In the genomic region with DNA sequence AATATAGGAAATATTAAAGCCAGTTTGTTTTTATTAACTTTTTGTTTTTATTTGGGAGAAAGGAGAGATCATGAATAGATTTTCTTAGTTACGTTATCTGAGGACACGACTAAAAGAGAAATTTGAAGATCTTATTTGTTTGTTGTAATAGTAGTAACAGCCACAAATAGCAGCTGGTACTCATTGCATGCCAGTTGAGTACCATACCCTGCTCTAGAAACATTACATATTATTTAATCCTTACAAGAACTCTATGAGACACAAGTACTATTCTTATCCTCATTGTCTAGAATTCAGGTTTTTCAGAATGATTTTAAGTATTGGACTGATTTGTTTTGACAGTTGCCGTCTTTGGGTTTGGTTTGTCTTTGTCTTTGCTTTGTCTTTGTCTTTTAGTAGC, we compare ENCODE assay signal across 18 cellular contexts. TPM values are rescaled to one million over a fixed set of nuclear protein-coding genes. Genes with fewer than 3 reads are reported as not detected.
DNase-seq lines count a peak whose midpoint lies in the region; ATAC-seq, FAIRE-seq and TF ChIP-seq lines count a peak whose summit lies in the region.
"Had no signal": no experiment of that assay in that cellular context is flagged by ENCODE, and none has a peak within 500 bp of the region (broad histone marks: within the 10 kb centered on the region; RNA-seq: fewer than 3 reads in every experiment).

No MANE protein-coding gene starts in this region.

- H3K9ac ChIP-seq in OCI-LY3 (ENCODE audit: low read length) (no peak overlapping the region), mesenchymal stem cell (ENCODE audit: low read length) (peak overlapping the region; percentile 14)

- no TSS peak for BruUV-seq in A673 (replicated peaks; lab: Mats Ljungman, UMichigan)

- H2BK15ac ChIP-seq in mesenchymal stem cell (ENCODE audit: low read depth, poor library complexity, severe bottlenecking) = no peak overlapping the region

- no peak overlapping the region for H3K23ac ChIP-seq in mesenchymal stem cell (ENCODE audit: low read length in 2 of 2)

- H3K4me1 ChIP-seq in A673 (ENCODE audit: insufficient read depth, low read length, poor library complexity, severe bottlenecking) (peaks cover 18% of the 10 kb centered on the region), OCI-LY3 (ENCODE audit: low read length) (peaks cover 41% of the 10 kb centered on the region), mesenchymal stem cell (ENCODE audit: control insufficient read depth, insufficient read depth, low read depth, low read length) (no peaks in the 10 kb centered on the region)
- H3K4me1 ChIP-seq: SJCRH30 had no signal

- H3K79me1 ChIP-seq in mesenchymal stem cell (replicated peaks; ENCODE audit: low read length, poor library complexity, severe bottlenecking) = peaks cover 5% of the 10 kb centered on the region

- H3K4me2 ChIP-seq in OCI-LY3 (ENCODE audit: low read length) (peak overlapping the region; percentile 35; the same call in 1 of the 2 replicates), mesenchymal stem cell (ENCODE audit: low read length, poor library complexity, severe bottlenecking) (no peak overlapping the region)
- H3K4me2 ChIP-seq: A549 had no signal

- H2BK120ac ChIP-seq in mesenchymal stem cell (ENCODE audit: low read depth, low read length) = no peak overlapping the region

- H3K4me3 ChIP-seq in A673 (ENCODE audit: low read depth, low read length, poor library complexity, severe bottlenecking) (no peak overlapping the region), OCI-LY3 (ENCODE audit: low read length) (no peak overlapping the region), mesenchymal stem cell (ENCODE audit: insufficient read depth in 1 of 2, low read depth in 1 of 2, low read length in 2 of 2) (no peak overlapping the region)
- H3K4me3 ChIP-seq: A549, SJCRH30 had no signal

- H3K4me1 Mint-ChIP-seq in stimulated activated effector memory CD8-positive, alpha-beta T cell treated with anti-CD3 and anti-CD28 coated beads, Interleukin-12 subunit alpha, Interleukin-12 subunit beta, amount 100 ng/mL, for 72 hours = no peaks in the 10 kb centered on the region

- H4K91ac ChIP-seq in mesenchymal stem cell (ENCODE audit: low read length) = no peak overlapping the region

- intact Hi-C loops in A673 (cut with micrococcal nuclease; ENCODE audit: unreplicated experiment) = no loop called here

- CTCF ChIA-PET in A673 (lab: Charles Lee) = no interaction called here

- POLR2A ChIA-PET in A673 (lab: Charles Lee; ENCODE audit: low non-redundant PET) = no interaction called here

- no peaks in the 10 kb centered on the region for H3K36me3 ChIP-seq in A673 (ENCODE audit: insufficient read depth, low read length, poor library complexity, severe bottlenecking)
- H3K36me3 ChIP-seq in OCI-LY3 (replicated peaks; ENCODE audit: low read depth, low read length) = peaks cover 7% of the 10 kb centered on the region
- peaks cover 0 to 99% of the 10 kb centered on the region in 2 experiments for H3K36me3 ChIP-seq in mesenchymal stem cell (ENCODE audit: control insufficient read depth in 1 of 2, insufficient read depth in 2 of 2, low read depth in 1 of 2, low read length in 2 of 2)

- H3K9me3 ChIP-seq in A673 (ENCODE audit: low read depth, low read length, poor library complexity, severe bottlenecking) (no peaks in the 10 kb centered on the region), OCI-LY3 (ENCODE audit: insufficient read depth, low read length) (no peaks in the 10 kb centered on the region), mesenchymal stem cell (ENCODE audit: control insufficient read depth, low read length) (no peaks in the 10 kb centered on the region)
- H3K9me3 ChIP-seq: A549, SJCRH30 had no signal

- no peak for TF ChIP-seq CTCF in A673 (conservative IDR thresholded peaks at IDR 0.05; ENCODE audit: low read depth, low read length)
- TF ChIP-seq CTCF in OCI-LY3 (IDR thresholded peaks at IDR 0.05; ENCODE audit: low read depth, low read length) = no peak

- no peak overlapping the region for H3K4me3 Mint-ChIP-seq in stimulated activated effector memory CD8-positive, alpha-beta T cell treated with anti-CD3 and anti-CD28 coated beads, Interleukin-12 subunit alpha, Interleukin-12 subunit beta, amount 100 ng/mL, for 72 hours
- H3K4me3 Mint-ChIP-seq: CD14-positive monocyte, H9 had no signal

- H4K20me1 ChIP-seq in OCI-LY3 (ENCODE audit: insufficient read depth, low read length) = no peaks in the 10 kb centered on the region

- no peak overlapping the region for H2AK5ac ChIP-seq in mesenchymal stem cell (ENCODE audit: low read length, severe bottlenecking)

- FAIRE-seq in GM12892 (lab: Jason Lieb, UNC) = peak; percentile 67
- FAIRE-seq: A549 had no signal

- H2BK5ac ChIP-seq in mesenchymal stem cell (ENCODE audit: low read depth, low read length, poor library complexity, severe bottlenecking) = no peak overlapping the region

- no peak for ATAC-seq in stimulated activated effector memory CD8-positive, alpha-beta T cell treated with anti-CD3 and anti-CD28 coated beads, Interleukin-12 subunit alpha, Interleukin-12 subunit beta, amount 100 ng/mL, for 72 hours
- ATAC-seq in GM21737 (IDR thresholded peaks at IDR 0.05; ENCODE audit: unreplicated experiment) (no peak), HG03159 (IDR thresholded peaks at IDR 0.05; ENCODE audit: unreplicated experiment) (no peak)
- ATAC-seq: A549 had no signal

- no peaks in the 10 kb centered on the region for H3K9me3 Mint-ChIP-seq in stimulated activated effector memory CD8-positive, alpha-beta T cell treated with anti-CD3 and anti-CD28 coated beads, Interleukin-12 subunit alpha, Interleukin-12 subunit beta, amount 100 ng/mL, for 72 hours
- H3K9me3 Mint-ChIP-seq: CD14-positive monocyte, H9 had no signal

- H4K8ac ChIP-seq in mesenchymal stem cell (ENCODE audit: low read length) = no peak overlapping the region

- H3K18ac ChIP-seq in mesenchymal stem cell (ENCODE audit: low read depth in 1 of 2, low read length in 2 of 2) = no peak overlapping the region

- H3K4ac ChIP-seq in mesenchymal stem cell (ENCODE audit: low read depth in 1 of 2, low read length in 2 of 2) = no peak overlapping the region

- TF ChIP-seq POLR2A in GM12892 (IDR thresholded peaks at IDR 0.05; ENCODE audit: low read depth, low read length) = no peak

- peak overlapping the region; percentile 1 for H3K27ac ChIP-seq in A673 (ENCODE audit: low read depth, low read length, poor library complexity, severe bottlenecking)
- no peak overlapping the region for H3K27ac ChIP-seq in OCI-LY3 (ENCODE audit: low read length)
- H3K27ac ChIP-seq in mesenchymal stem cell (ENCODE audit: low read length, poor library complexity, severe bottlenecking) = no peak overlapping the region
- H3K27ac ChIP-seq: A549, RWPE1, SJCRH30 had no signal

- DNase-seq in A673 (ENCODE audit: low spot score) (no peak), GM12892 (ENCODE audit: insufficient read length) (no peak), mesenchymal stem cell (no peak), ureter (ENCODE audit: low spot score) (no peak)
- DNase-seq in stimulated activated effector memory CD8-positive, alpha-beta T cell treated with anti-CD3 and anti-CD28 coated beads, Interleukin-12 subunit alpha, Interleukin-12 subunit beta, amount 100 ng/mL, for 72 hours (ENCODE audit: low spot score in 2 of 2) = no peak
- DNase-seq: EL; H9; NCI-H226; NCI-H526; NK-92 treated with Interleukin-12 subunit alpha and Interleukin-12 subunit beta, amount 100 ng/mL, for 24 hours; SJCRH30; SW 1271 had no signal

- no peak overlapping the region for H2BK12ac ChIP-seq in mesenchymal stem cell (ENCODE audit: low read length in 2 of 2)

- no peak overlapping the region for H2AFZ ChIP-seq in OCI-LY3 (ENCODE audit: low read depth, low read length)
- H2AFZ ChIP-seq in mesenchymal stem cell (ENCODE audit: low read depth, low read length) = no peak overlapping the region

- no peak overlapping the region for H3K14ac ChIP-seq in mesenchymal stem cell (ENCODE audit: low read length in 2 of 2)

- no peaks in the 10 kb centered on the region for H3K27me3 ChIP-seq in A673 (replicated peaks; ENCODE audit: insufficient read depth, low read depth, low read length, poor library complexity)
- no peaks in the 10 kb centered on the region for H3K27me3 ChIP-seq in OCI-LY3 (ENCODE audit: low read depth, low read length)
- no peaks in the 10 kb centered on the region for H3K27me3 ChIP-seq in mesenchymal stem cell (ENCODE audit: control insufficient read depth in 1 of 2, insufficient read depth in 1 of 2, low read length in 2 of 2)
- H3K27me3 ChIP-seq: SJCRH30 had no signal

- H3K79me2 ChIP-seq in OCI-LY3 (ENCODE audit: low read length) = no peaks in the 10 kb centered on the region

- peaks cover under 1% of the 10 kb centered on the region for H3K36me3 Mint-ChIP-seq in stimulated activated effector memory CD8-positive, alpha-beta T cell treated with anti-CD3 and anti-CD28 coated beads, Interleukin-12 subunit alpha, Interleukin-12 subunit beta, amount 100 ng/mL, for 72 hours
- H3K36me3 Mint-ChIP-seq: CD14-positive monocyte had no signal

- WGBS in mesenchymal stem cell = 97% methylated on average over 3 of the region's 3 CpGs

- H3K27ac Mint-ChIP-seq in stimulated activated effector memory CD8-positive, alpha-beta T cell treated with anti-CD3 and anti-CD28 coated beads, Interleukin-12 subunit alpha, Interleukin-12 subunit beta, amount 100 ng/mL, for 72 hours = no peak overlapping the region

RNA-seq across cellular contexts. Expression of a gene that starts 31.8 kb away (rescaled TPM):
- 10.5 and 12.2 TPM in 2 replicates for total RNA-seq in A673 (2021)
- 2.7 TPM for polyA plus RNA-seq in GM12892 (2012; ENCODE audit: missing spikeins)
- polyA plus RNA-seq in mesenchymal stem cell (2013, experiment 1 of 2) = 17.7 TPM
- 17.4 TPM for polyA plus RNA-seq in mesenchymal stem cell (2013, experiment 2 of 2)
- 108 TPM for total RNA-seq in ureter
